In genomic region chr4:30436394-30436793, GRCh38 we compare ENCODE assay signal across 30 cellular contexts.
"Had no signal": no experiment of that assay in that cellular context is flagged by ENCODE, and none has a peak within 500 bp of the region (broad histone marks: within the 10 kb centered on the region; RNA-seq: fewer than 3 reads in every experiment).

No MANE protein-coding gene starts in this region.

- H3K4me1 ChIP-seq: ascending aorta had no signal

- H3K9me3 ChIP-seq: ascending aorta had no signal

- DNase-seq: activated CD4-positive, alpha-beta memory T cell treated with anti-CD3 and anti-CD28 coated beads, Interleukin-2, amount 10 ng/mL, durations not matched to agents 7 days and 5 days; activated CD4-positive, alpha-beta T cell treated with anti-CD3 and anti-CD28 coated beads for 1 hour; activated CD4-positive, alpha-beta T cell treated with anti-CD3 and anti-CD28 coated beads for 36 hours; activated CD4-positive, alpha-beta T cell treated with anti-CD3 and anti-CD28 coated beads for 48 hours; activated CD4-positive, alpha-beta T cell treated with anti-CD3 and anti-CD28 coated beads, Interleukin-2, amount 10 ng/mL, durations not matched to agents 7 days and 5 days; activated CD4-positive, alpha-beta T cell treated with anti-CD3 and anti-CD28 coated beads, Interleukin-2, amount 50 U/mL, for 48 hours; activated CD4-positive, CD25-positive, alpha-beta regulatory T cell; activated CD8-positive, alpha-beta memory T cell treated with anti-CD3 and anti-CD28 coated beads for 24 hours; activated CD8-positive, alpha-beta memory T cell treated with anti-CD3 and anti-CD28 coated beads, Interleukin-2, amount 10 ng/mL, durations not matched to agents 7 days and 5 days; activated CD8-positive, alpha-beta memory T cell treated with anti-CD3 and anti-CD28 coated beads, Interleukin-2, amount 50 U/mL, for 48 hours; activated CD8-positive, alpha-beta T cell treated with anti-CD3 and anti-CD28 coated beads, Interleukin-2, amount 10 ng/mL, durations not matched to agents 7 days and 5 days; activated effector memory CD4-positive, alpha-beta T cell treated with Interleukin-2 at 50 U/mL for 16 hours; activated gamma-delta T cell; activated naive CD4-positive, alpha-beta T cell treated with anti-CD3 and anti-CD28 coated beads, Interleukin-2, amount 10 ng/mL, durations not matched to agents 7 days and 5 days; activated naive CD4-positive, alpha-beta T cell treated with Interleukin-2 at 50 U/mL for 16 hours; activated naive CD8-positive, alpha-beta T cell treated with anti-CD3 and anti-CD28 coated beads, Interleukin-2, amount 10 ng/mL, durations not matched to agents 7 days and 5 days; activated naive CD8-positive, alpha-beta T cell treated with anti-CD3 and anti-CD28 coated beads, Interleukin-2, amount 50 U/mL, for 24 hours; activated T-cell treated with anti-CD3 and anti-CD28 coated beads, Interleukin-2, amount 50 U/mL, for 24 hours; activated T-cell treated with anti-CD3 and anti-CD28 coated beads, Interleukin-2, amount 50 U/mL, for 48 hours; amygdala; anterior cingulate cortex; caudate nucleus; cerebellar nuclear complex; T-helper 2 cell; T-helper 9 cell; WERI-Rb-1 had no signal

- H3K27me3 ChIP-seq: ascending aorta, cardiac muscle cell had no signal

- H3K36me3 ChIP-seq: ascending aorta, cardiac muscle cell, WERI-Rb-1 had no signal

- H3K4me3 ChIP-seq: ascending aorta, cardiac muscle cell had no signal

- ATAC-seq: activated CD4-positive, alpha-beta T cell treated with anti-CD3 and anti-CD28 coated beads for 36 hours; activated CD4-positive, CD25-positive, alpha-beta regulatory T cell treated with anti-CD3 and anti-CD28 coated beads, Interleukin-2, amount 50 U/mL, for 24 hours; activated CD8-positive, alpha-beta memory T cell treated with anti-CD3 and anti-CD28 coated beads, Interleukin-2, amount 10 ng/mL, durations not matched to agents 7 days and 5 days; activated CD8-positive, alpha-beta T cell treated with anti-CD3 and anti-CD28 coated beads, Interleukin-2, amount 10 ng/mL, durations not matched to agents 7 days and 5 days; activated naive CD8-positive, alpha-beta T cell treated with anti-CD3 and anti-CD28 coated beads, Interleukin-2, amount 50 U/mL, for 24 hours; WTC11 had no signal

- H3K27ac ChIP-seq: ascending aorta, cardiac muscle cell, WERI-Rb-1 had no signal
